ENCODE assay signal across 10 cellular contexts in genomic region chr1:151728151-151728711, GRCh38. TPM values are rescaled to one million over a fixed set of nuclear protein-coding genes. Genes with fewer than 3 reads are reported as not detected.
DNase-seq lines count a peak whose midpoint lies in the region; ATAC-seq and TF ChIP-seq lines count a peak whose summit lies in the region.
"Had no signal": no experiment of that assay in that cellular context is flagged by ENCODE, and none has a peak within 500 bp of the region (broad histone marks: within the 10 kb centered on the region; RNA-seq: fewer than 3 reads in every experiment).

No MANE protein-coding gene starts in this region.

- H3K4me3 ChIP-seq in adipocyte (ENCODE audit: low read length) (peak overlapping the region; percentile 49), heart left ventricle (peak overlapping the region in 9 of 12 donors; percentile 9 to 38 (median 23)), OCI-LY7 (ENCODE audit: low read depth, low read length, poor library complexity, severe bottlenecking) (no peak overlapping the region)

- H2AFZ ChIP-seq in OCI-LY7 (ENCODE audit: low read length): no peak overlapping the region

- WGBS in heart left ventricle, 4 donors: 16 to 24% (median 18%) methylated on average over 14 to 15 of the region's 15 CpGs

- H3K27ac ChIP-seq in heart left ventricle (peak overlapping the region in 7 of 12 donors; percentile 16 to 79 (median 60)), OCI-LY7 (ENCODE audit: low read depth, low read length, poor library complexity, severe bottlenecking) (no peak overlapping the region)

- H3K36me3 ChIP-seq in adipocyte (ENCODE audit: control insufficient read depth, insufficient read depth, low read length, severe bottlenecking) (no peaks in the 10 kb centered on the region), heart left ventricle (no peaks in the 10 kb centered on the region), OCI-LY7 (ENCODE audit: insufficient read depth, low read length) (no peaks in the 10 kb centered on the region)

- TF ChIP-seq CTCF in heart left ventricle (IDR thresholded peaks at IDR 0.05) (no peak), omental fat pad (IDR thresholded peaks at IDR 0.05) (no peak), OCI-LY7 (conservative IDR thresholded peaks at IDR 0.05; ENCODE audit: low read length) (no peak)

- H3K9me3 ChIP-seq in adipocyte (ENCODE audit: control insufficient read depth, low read length) (no peaks in the 10 kb centered on the region), heart left ventricle (no peaks in the 10 kb centered on the region), OCI-LY7 (ENCODE audit: low read length) (no peaks in the 10 kb centered on the region)

- H3K27me3 ChIP-seq in adipocyte (replicated peaks; ENCODE audit: control insufficient read depth, insufficient read depth, low read length): peaks cover 34% of the 10 kb centered on the region
- H3K27me3 ChIP-seq in heart left ventricle: peaks cover 0 to 21% (median 0%) of the 10 kb centered on the region in 9 donors

- ATAC-seq in heart left ventricle (peak; percentile 86 to 93 (median 91)), omental fat pad (ENCODE audit: low FRiP score) (peak; percentile 82), GM21717 (IDR thresholded peaks at IDR 0.05; ENCODE audit: unreplicated experiment) (no peak)
- ATAC-seq: activated T-helper 17 cell treated with anti-CD3 and anti-CD28 coated beads, Interleukin-2, amount 50 U/mL, for 72 hours; T-cell had no signal

- BruUV-seq in OCI-LY7 (replicated peaks; lab: Mats Ljungman, UMichigan): no TSS peak

- POLR2A ChIA-PET in OCI-LY7 (lab: Charles Lee): interaction anchor here (0.7 kb wide), 1 partner anchor 385 kb away, joined by 3 read pairs; no protein-coding TSS in a partner anchor

- no peak overlapping the region for H3K4me2 ChIP-seq in OCI-LY7 (ENCODE audit: low read length)

- H3K79me2 ChIP-seq in OCI-LY7 (ENCODE audit: insufficient read depth, low read depth, low read length): no peaks in the 10 kb centered on the region

- H3K9ac ChIP-seq in adipocyte (ENCODE audit: low read length): peak overlapping the region; percentile 5

- TF ChIP-seq POLR2A in heart left ventricle (IDR thresholded peaks at IDR 0.05): no peak

- no peaks in the 10 kb centered on the region for H3K9me2 ChIP-seq in OCI-LY7 (ENCODE audit: insufficient read depth, low read length)

- DNase-seq in EH (ENCODE audit: low read depth) (peak; percentile 63), adipocyte (ENCODE audit: low read depth) (peak; percentile 20), heart left ventricle (peak in 2 of 5 donors; percentile 43 to 51), omental fat pad (ENCODE audit: low spot score) (no peak), OCI-LY7 (ENCODE audit: low spot score) (no peak), NCI-H1048 (lab: John Stamatoyannopoulos, UW) (no peak)
- no peak for DNase-seq in activated effector memory CD4-positive, alpha-beta T cell treated with anti-CD3 and anti-CD28 coated beads, Interleukin-2, amount 50 U/mL, for 16 hours
- DNase-seq: T-cell had no signal

- intact Hi-C loops in heart left ventricle (cut with DNase I) (loop anchor here in 1 of 10 donors (5.0 kb wide), 1 partner anchor 116 kb away; the partner anchor contains the start of gene SNX27), OCI-LY7 (cut with micrococcal nuclease; ENCODE audit: unreplicated experiment) (no loop called here)

- no peaks in the 10 kb centered on the region for H4K20me1 ChIP-seq in OCI-LY7 (ENCODE audit: insufficient read depth, low read length)

- CTCF ChIA-PET in OCI-LY7 (lab: Charles Lee; ENCODE audit: unreplicated experiment): no interaction called here

- H3K4me1 ChIP-seq in adipocyte (ENCODE audit: control insufficient read depth, insufficient read depth, low read length) (no peaks in the 10 kb centered on the region), heart left ventricle (peaks cover 0 to 12% (median 1%) of the 10 kb centered on the region in 12 donors), OCI-LY7 (ENCODE audit: insufficient read depth, low read length, poor library complexity, severe bottlenecking) (no peaks in the 10 kb centered on the region)

RNA-seq across cellular contexts. Expression of gene RIIAD1, which starts 6.9 kb away (rescaled TPM):
- total RNA-seq in heart left ventricle (10 to 100 TPM in 2 of 9 donors, 1 to 10 TPM in 6, not detected in 1; 2.3 to 20.8 (median 6.0) TPM), omental fat pad (not detected), OCI-LY7 (2022) (not detected in 2 replicates)
- 10 to 100 TPM in 1 of 2 donors, not detected in 1; 13.1 TPM for polyA plus RNA-seq in heart left ventricle
- total RNA-seq in OCI-LY7 (2014; rRNA removed; shearing (Covaris generic)): not detected in 2 replicates
- total RNA-seq: activated T-helper 17 cell treated with anti-CD3 and anti-CD28 coated beads, Interleukin-2, amount 50 U/mL, for 72 hours; T-cell had no signal

RNA-seq across cellular contexts. Expression of gene CELF3, which starts 11.6 kb away (rescaled TPM):
- total RNA-seq in heart left ventricle (not detected), omental fat pad (not detected), OCI-LY7 (2022) (not detected in 2 replicates)
- not detected for polyA plus RNA-seq in heart left ventricle
- not detected in 2 replicates for total RNA-seq in OCI-LY7 (2014; rRNA removed; shearing (Covaris generic))
- total RNA-seq: activated T-helper 17 cell treated with anti-CD3 and anti-CD28 coated beads, Interleukin-2, amount 50 U/mL, for 72 hours; T-cell had no signal

RNA-seq across cellular contexts. Expression of gene MRPL9, which starts 35.1 kb away (rescaled TPM):
- 10 to 100 TPM; 35.8 to 53.2 (median 46.3) TPM for total RNA-seq in heart left ventricle
- polyA plus RNA-seq in heart left ventricle: 10 to 100 TPM; 45.2 to 57.9 TPM
- total RNA-seq in omental fat pad: 10 to 100 TPM; 38.8 to 53.4 (median 46.8) TPM
- total RNA-seq in OCI-LY7 (2014; rRNA removed; shearing (Covaris generic)): 98.6 and 101 TPM in 2 replicates
- total RNA-seq in OCI-LY7 (2022): 99.3 and 107 TPM in 2 replicates

Comparison
In these comparisons a context has a peak if more than half of its experiments do, and no peak if none do; other contexts are left out.
1. DNase-seq: peak in EH (single experiment) and adipocyte (single experiment); none in omental fat pad (single experiment), activated effector memory CD4-positive, alpha-beta T cell treated with anti-CD3 and anti-CD28 coated beads, Interleukin-2, amount 50 U/mL, for 16 hours (single experiment), OCI-LY7 (single experiment) and NCI-H1048 (single experiment).